Comparison of ENCODE assay signal across 9 cellular contexts in genomic region chr14:75521415-75522199, GRCh38. TPM values are rescaled to one million over a fixed set of nuclear protein-coding genes. Genes with fewer than 3 reads are reported as not detected.
A peak's percentile ranks its signal among the peaks of the same experiment; 100 is the strongest.
DNase-seq lines count a peak whose midpoint lies in the region; ATAC-seq and TF ChIP-seq lines count a peak whose summit lies in the region.
"Had no signal": no experiment of that assay in that cellular context is flagged by ENCODE, and none has a peak within 500 bp of the region (broad histone marks: within the 10 kb centered on the region; RNA-seq: fewer than 3 reads in every experiment).

No MANE protein-coding gene starts in this region.

- no peak overlapping the region for H3K4me2 ChIP-seq in mammary epithelial cell (ENCODE audit: insufficient read depth, low read depth, low read length)

- dilution Hi-C loops in mammary epithelial cell (cut with HindIII; ENCODE audit: low sequenced_read_pairs), result no loop called here

- no peaks in the 10 kb centered on the region for H3K27me3 Mint-ChIP-seq in MCF 10A (ENCODE audit: insufficient read depth, unreplicated experiment)

- H3K4me3 ChIP-seq in mammary epithelial cell (replicated peaks in 1 of 3; ENCODE audit: insufficient read depth in 1 of 3, low read depth in 2 of 3, low read length in 3 of 3) (no peak overlapping the region), urinary bladder (ENCODE audit: low read depth, low read length) (no peak overlapping the region), BE2C (ENCODE audit: low read depth, low read length) (no peak overlapping the region), left ventricle myocardium inferior (no peak overlapping the region)

- H3K36me3 Mint-ChIP-seq in MCF 10A (ENCODE audit: insufficient read depth, unreplicated experiment), result no peaks in the 10 kb centered on the region

- H3K27me3 ChIP-seq in mammary epithelial cell (ENCODE audit: insufficient read depth, low read length) (no peaks in the 10 kb centered on the region), BE2C (0 out of 2 replicates have a peak, but pooled peaks cover 5% of the 10 kb centered on the region), left ventricle myocardium inferior (ENCODE audit: low read depth) (peaks cover 22% of the 10 kb centered on the region)

- CTCF ChIA-PET in MCF 10A (lab: Yijun Ruan, JAX) (interaction anchor here (0.6 kb wide), 1 partner anchor 237 kb away, joined by 4 read pairs; no protein-coding TSS in a partner anchor), mammary epithelial cell (lab: Charles Lee; ENCODE audit: low non-redundant PET) (no interaction called here)

- H3K9ac ChIP-seq in mammary epithelial cell (ENCODE audit: insufficient read depth, low read length), result no peak overlapping the region

- H4K20me1 ChIP-seq in mammary epithelial cell (ENCODE audit: insufficient read depth, low read length), result no peaks in the 10 kb centered on the region

- H3K36me3 ChIP-seq in mammary epithelial cell (ENCODE audit: insufficient read depth, low read length) (no peaks in the 10 kb centered on the region), urinary bladder (ENCODE audit: insufficient read depth) (no peaks in the 10 kb centered on the region), BE2C (no peaks in the 10 kb centered on the region), left ventricle myocardium inferior (no peaks in the 10 kb centered on the region)

- no peak overlapping the region for H3K4me3 Mint-ChIP-seq in MCF 10A (ENCODE audit: unreplicated experiment)

- intact Hi-C loops in MCF 10A (cut with micrococcal nuclease), result no loop called here
- intact Hi-C loops in mammary epithelial cell (cut with micrococcal nuclease), result no loop called here
- intact Hi-C loops in left ventricle myocardium inferior (cut with micrococcal nuclease), result no loop called here

- H3K27ac Mint-ChIP-seq in MCF 10A (ENCODE audit: low read depth, unreplicated experiment), result peak overlapping the region; percentile 67

- POLR2A ChIA-PET in MCF 10A (lab: Yijun Ruan, JAX), result interaction anchor here (1.0 kb wide), 1 partner anchor 14 kb away, joined by 3 read pairs; no protein-coding TSS in a partner anchor

- BruUV-seq in MCF 10A (replicated peaks; lab: Mats Ljungman, UMichigan), result no TSS peak
- BruUV-seq in mammary epithelial cell (replicated peaks; lab: Mats Ljungman, UMichigan), result no TSS peak

- ATAC-seq in esophagus mucosa, result peak; percentile 24

- H2AFZ ChIP-seq in mammary epithelial cell (ENCODE audit: low read depth, low read length), result no peak overlapping the region

- TF ChIP-seq CTCF in MCF 10A (IDR thresholded peaks at IDR 0.05; ENCODE audit: unreplicated experiment) (no peak), mammary epithelial cell (conservative IDR thresholded peaks at IDR 0.05 in 1 of 2, IDR thresholded peaks at IDR 0.05 in 1 of 2; ENCODE audit: extremely low read depth in 1 of 2, insufficient read depth in 1 of 2, low read depth in 1 of 2, low read length in 2 of 2) (no peak), BE2C (IDR thresholded peaks at IDR 0.05; ENCODE audit: low read depth, low read length) (no peak), left ventricle myocardium inferior (IDR thresholded peaks at IDR 0.05; ENCODE audit: borderline replicate concordance) (no peak)

- H3K4me1 ChIP-seq in mammary epithelial cell (ENCODE audit: insufficient read depth, low read length) (peaks cover 8% of the 10 kb centered on the region), urinary bladder (ENCODE audit: insufficient read depth) (no peaks in the 10 kb centered on the region), BE2C (no peaks in the 10 kb centered on the region), left ventricle myocardium inferior (no peaks in the 10 kb centered on the region)

- no peak overlapping the region for H3K27ac ChIP-seq in mammary epithelial cell (ENCODE audit: insufficient read depth, low read depth, low read length)
- peak overlapping the region; percentile 65 for H3K27ac ChIP-seq in urinary bladder (ENCODE audit: low read depth)
- H3K27ac ChIP-seq in left ventricle myocardium inferior (replicated peaks), result no peak overlapping the region

- H3K9me3 ChIP-seq in mammary epithelial cell (replicated peaks; ENCODE audit: insufficient read depth, low read length) (no peaks in the 10 kb centered on the region), BE2C (no peaks in the 10 kb centered on the region; the same call in 1 of the 2 replicates), left ventricle myocardium inferior (replicated peaks) (no peaks in the 10 kb centered on the region)

- H3K9me3 Mint-ChIP-seq in MCF 10A (ENCODE audit: unreplicated experiment), result no peaks in the 10 kb centered on the region

- in situ Hi-C loops in mammary epithelial cell (cut with MboI; ENCODE audit: low sequenced_read_pairs in 2 of 2), result no loop called here

- peaks cover 7% of the 10 kb centered on the region for H3K4me1 Mint-ChIP-seq in MCF 10A (ENCODE audit: insufficient read depth, unreplicated experiment)

- 70% methylated on average over 11 of the region's 11 CpGs for WGBS in mammary epithelial cell (ENCODE audit: low coverage, missing lambda C conversion rate)
- WGBS in urinary bladder, result 56% methylated on average over 11 of the region's 11 CpGs

- H3K79me2 ChIP-seq in mammary epithelial cell (ENCODE audit: insufficient read depth, low read length), result no peaks in the 10 kb centered on the region

- DNase-seq in MCF 10A (ENCODE audit: unreplicated experiment), result no peak
- DNase-seq in mammary epithelial cell, result no peak
- peak; percentile 69 for DNase-seq in LoVo (ENCODE audit: low spot score)
- no peak for DNase-seq in NK-92 (lab: John Stamatoyannopoulos, UW; ENCODE audit: unreplicated experiment)
- DNase-seq in BE2C, result no peak
- DNase-seq in left ventricle myocardium inferior, result no peak
- DNase-seq: COR-L47 had no signal

RNA-seq across cellular contexts. Expression of gene BATF, which starts 0.7 kb away (rescaled TPM):
- total RNA-seq in MCF 10A (2022), result not detected in 2 replicates
- total RNA-seq in mammary epithelial cell, result not detected
- polyA plus RNA-seq in mammary epithelial cell, result not detected
- polyA minus RNA-seq in mammary epithelial cell, result not detected
- 0.84 TPM for total RNA-seq in esophagus mucosa
- total RNA-seq in urinary bladder, result 5.1 TPM
- 8.9 TPM for polyA plus RNA-seq in urinary bladder
- polyA plus RNA-seq in BE2C (2012; ENCODE audit: insufficient read depth, insufficient read length, low read depth), result not detected
- total RNA-seq in left ventricle myocardium inferior, result 0.93 TPM

RNA-seq across cellular contexts. Expression of gene FLVCR2, which starts 56.8 kb away (rescaled TPM):
- total RNA-seq in MCF 10A (2022), result 3.2 and 4.2 TPM in 2 replicates
- 1 to 10 TPM; 2.8 TPM for total RNA-seq in mammary epithelial cell
- 0.37 TPM for polyA plus RNA-seq in mammary epithelial cell
- 5.5 TPM for polyA minus RNA-seq in mammary epithelial cell
- 7.0 TPM for total RNA-seq in esophagus mucosa
- total RNA-seq in urinary bladder, result 4.9 TPM
- polyA plus RNA-seq in urinary bladder, result 3.6 TPM
- polyA plus RNA-seq in BE2C (2012; ENCODE audit: insufficient read depth, insufficient read length, low read depth), result 0.57 TPM
- 3.2 TPM for total RNA-seq in left ventricle myocardium inferior
